ENCODE assay signal across 13 cellular contexts in the genomic region with DNA sequence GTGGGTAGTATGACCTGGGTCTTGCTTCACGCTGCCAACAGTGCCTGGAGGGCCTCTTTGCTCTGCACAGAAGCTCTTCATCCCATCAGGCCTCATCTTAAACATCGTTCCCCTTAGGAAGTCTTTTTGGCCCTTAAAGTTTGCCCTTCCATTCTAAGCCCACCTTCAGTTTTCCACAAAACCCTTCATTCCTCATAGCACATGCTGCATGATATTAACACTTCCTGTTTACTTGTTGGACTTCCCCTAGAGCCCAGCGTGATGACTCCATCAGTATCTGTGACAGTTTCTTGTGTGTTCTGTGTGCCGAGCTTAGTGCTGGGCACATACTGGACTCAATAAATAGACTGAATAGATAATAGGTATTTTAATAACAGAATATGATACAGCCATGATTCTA. TPM values are rescaled to one million over a fixed set of nuclear protein-coding genes. Genes with fewer than 3 reads are reported as not detected.
A peak's percentile ranks its signal among the peaks of the same experiment; 100 is the strongest.
DNase-seq lines count a peak whose midpoint lies in the region; ATAC-seq, FAIRE-seq and TF ChIP-seq lines count a peak whose summit lies in the region.
"Had no signal": no experiment of that assay in that cellular context is flagged by ENCODE, and none has a peak within 500 bp of the region (broad histone marks: within the 10 kb centered on the region; RNA-seq: fewer than 3 reads in every experiment).

No MANE protein-coding gene starts in this region.

- no peak overlapping the region for H2AFZ ChIP-seq in mesenchymal stem cell (ENCODE audit: low read depth, low read length)
- H2AFZ ChIP-seq: parathyroid adenoma had no signal

- no peaks in the 10 kb centered on the region for H3K27me3 Mint-ChIP-seq in CD4-positive, CD25-positive, alpha-beta regulatory T cell
- no peaks in the 10 kb centered on the region for H3K27me3 Mint-ChIP-seq in activated CD4-positive, alpha-beta memory T cell treated with anti-CD3 and anti-CD28 coated beads, Interleukin-2, amount 10 ng/mL, durations not matched to agents 7 days and 5 days

- DNase-seq in CD4-positive, CD25-positive, alpha-beta regulatory T cell: no peak
- DNase-seq in GM12891 (ENCODE audit: insufficient read length, low spot score) (no peak), mesenchymal stem cell (no peak), omental fat pad (ENCODE audit: low spot score) (no peak), HPDE6-E6E7 (ENCODE audit: extremely low spot score) (no peak)
- no peak for DNase-seq in activated CD4-positive, alpha-beta memory T cell treated with anti-CD3 and anti-CD28 coated beads, Interleukin-2, amount 10 ng/mL, durations not matched to agents 7 days and 5 days
- no peak for DNase-seq in activated CD4-positive, CD25-positive, alpha-beta regulatory T cell (lab: John Stamatoyannopoulos, UW)
- DNase-seq: COR-L47, glutamatergic neuron, H7 had no signal

- no peak overlapping the region for H3K4me3 ChIP-seq in CD4-positive, CD25-positive, alpha-beta regulatory T cell (ENCODE audit: low read depth, low read length)
- H3K4me3 ChIP-seq in mesenchymal stem cell (ENCODE audit: insufficient read depth in 1 of 2, low read depth in 1 of 2, low read length in 2 of 2): no peak overlapping the region

- H3K4ac ChIP-seq in mesenchymal stem cell (ENCODE audit: low read depth in 1 of 2, low read length in 2 of 2): peak overlapping the region in 1 of 2 experiments; percentile 58

- H4K91ac ChIP-seq in mesenchymal stem cell (ENCODE audit: low read length): no peak overlapping the region

- CTCF ChIA-PET in activated CD4-positive, alpha-beta memory T cell treated with anti-CD3 and anti-CD28 coated beads, Interleukin-2, amount 10 ng/mL, durations not matched to agents 7 days and 5 days (lab: Charles Lee): interaction anchor here (0.8 to 4.8 kb wide), 3 partner anchors 10 to 92 kb away, joined by 3 to 42 read pairs (median 3); no protein-coding TSS in a partner anchor

- H3K9me3 Mint-ChIP-seq in CD4-positive, CD25-positive, alpha-beta regulatory T cell: no peaks in the 10 kb centered on the region
- no peaks in the 10 kb centered on the region for H3K9me3 Mint-ChIP-seq in activated CD4-positive, alpha-beta memory T cell treated with anti-CD3 and anti-CD28 coated beads, Interleukin-2, amount 10 ng/mL, durations not matched to agents 7 days and 5 days

- no peak overlapping the region for H3K4me2 ChIP-seq in mesenchymal stem cell (ENCODE audit: low read length, poor library complexity, severe bottlenecking)

- no peak overlapping the region for H3K23ac ChIP-seq in mesenchymal stem cell (ENCODE audit: low read length in 2 of 2)

- H2BK15ac ChIP-seq in mesenchymal stem cell (ENCODE audit: low read depth, poor library complexity, severe bottlenecking): no peak overlapping the region

- peaks cover 24% of the 10 kb centered on the region for H3K79me1 ChIP-seq in mesenchymal stem cell (replicated peaks; ENCODE audit: low read length, poor library complexity, severe bottlenecking)

- peak overlapping the region; percentile 89 for H2AK5ac ChIP-seq in mesenchymal stem cell (ENCODE audit: low read length, severe bottlenecking)

- WGBS in mesenchymal stem cell: 73% methylated on average over 3 of the region's 4 CpGs

- H3K9ac ChIP-seq in mesenchymal stem cell (ENCODE audit: low read length): no peak overlapping the region
- H3K9ac ChIP-seq: parathyroid adenoma had no signal

- no peaks in the 10 kb centered on the region for H3K27me3 ChIP-seq in CD4-positive, CD25-positive, alpha-beta regulatory T cell (ENCODE audit: control insufficient read depth, insufficient read depth, low read length)
- H3K27me3 ChIP-seq in mesenchymal stem cell (ENCODE audit: control insufficient read depth in 1 of 2, insufficient read depth in 1 of 2, low read length in 2 of 2): no peaks in the 10 kb centered on the region

- no peak for TF ChIP-seq CTCF in omental fat pad (IDR thresholded peaks at IDR 0.05)

- H3K4me1 ChIP-seq in CD4-positive, CD25-positive, alpha-beta regulatory T cell (ENCODE audit: control insufficient read depth, insufficient read depth, low read length, poor library complexity, severe bottlenecking): peaks cover 38% of the 10 kb centered on the region
- peaks cover 18% of the 10 kb centered on the region for H3K4me1 ChIP-seq in mesenchymal stem cell (ENCODE audit: control insufficient read depth, insufficient read depth, low read depth, low read length)

- POLR2A ChIA-PET in activated CD4-positive, alpha-beta memory T cell treated with anti-CD3 and anti-CD28 coated beads, Interleukin-2, amount 10 ng/mL, durations not matched to agents 7 days and 5 days (lab: Charles Lee): interaction anchor here (1.0 to 1.7 kb wide), 2 partner anchors 8 to 16 kb away, joined by 4 read pairs; no protein-coding TSS in a partner anchor

- no peak overlapping the region for H3K27ac ChIP-seq in CD4-positive, CD25-positive, alpha-beta regulatory T cell (ENCODE audit: insufficient read depth, low read length, poor library complexity, severe bottlenecking)
- no peak overlapping the region for H3K27ac ChIP-seq in mesenchymal stem cell (ENCODE audit: low read length, poor library complexity, severe bottlenecking)
- H3K27ac ChIP-seq: parathyroid adenoma had no signal

- no peak for ATAC-seq in CD4-positive, CD25-positive, alpha-beta regulatory T cell (ENCODE audit: low read depth in 2 of 2)
- no peak for ATAC-seq in omental fat pad (ENCODE audit: low FRiP score)

- peak overlapping the region; percentile 71 for H4K8ac ChIP-seq in mesenchymal stem cell (ENCODE audit: low read length)

- no peak overlapping the region for H2BK120ac ChIP-seq in mesenchymal stem cell (ENCODE audit: low read depth, low read length)

- peaks cover 6% of the 10 kb centered on the region for H3K36me3 ChIP-seq in CD4-positive, CD25-positive, alpha-beta regulatory T cell (ENCODE audit: control insufficient read depth, insufficient read depth, low read length)
- H3K36me3 ChIP-seq in mesenchymal stem cell (ENCODE audit: control insufficient read depth in 1 of 2, insufficient read depth in 2 of 2, low read depth in 1 of 2, low read length in 2 of 2): peaks cover 0 to 4% of the 10 kb centered on the region in 2 experiments

- no peak for FAIRE-seq in GM12891 (lab: Jason Lieb, UNC)

- H3K27ac Mint-ChIP-seq in CD4-positive, CD25-positive, alpha-beta regulatory T cell: peak overlapping the region in 1 of 3 donors; percentile 12
- peak overlapping the region; percentile 7 for H3K27ac Mint-ChIP-seq in activated CD4-positive, alpha-beta memory T cell treated with anti-CD3 and anti-CD28 coated beads, Interleukin-2, amount 10 ng/mL, durations not matched to agents 7 days and 5 days

- H3K36me3 Mint-ChIP-seq in CD4-positive, CD25-positive, alpha-beta regulatory T cell: peaks cover 5% of the 10 kb centered on the region
- H3K36me3 Mint-ChIP-seq in activated CD4-positive, alpha-beta memory T cell treated with anti-CD3 and anti-CD28 coated beads, Interleukin-2, amount 10 ng/mL, durations not matched to agents 7 days and 5 days (ENCODE audit: low read depth): peaks cover 3% of the 10 kb centered on the region

- TF ChIP-seq POLR2A in GM12891 (IDR thresholded peaks at IDR 0.05; ENCODE audit: low read depth, low read length): 0 out of 2 replicates have a peak, but pooled peaks have one; percentile 25

- H2BK5ac ChIP-seq in mesenchymal stem cell (ENCODE audit: low read depth, low read length, poor library complexity, severe bottlenecking): no peak overlapping the region

- H2BK12ac ChIP-seq in mesenchymal stem cell (ENCODE audit: low read length in 2 of 2): no peak overlapping the region

- peak overlapping the region; percentile 55 to 96 (median 90) for H3K4me3 Mint-ChIP-seq in CD4-positive, CD25-positive, alpha-beta regulatory T cell
- H3K4me3 Mint-ChIP-seq in activated CD4-positive, alpha-beta memory T cell treated with anti-CD3 and anti-CD28 coated beads, Interleukin-2, amount 10 ng/mL, durations not matched to agents 7 days and 5 days: peak overlapping the region; percentile 2

- H3K9me3 ChIP-seq in CD4-positive, CD25-positive, alpha-beta regulatory T cell (ENCODE audit: control insufficient read depth in 2 of 2, low read length in 2 of 2): no peaks in the 10 kb centered on the region
- H3K9me3 ChIP-seq in mesenchymal stem cell (ENCODE audit: control insufficient read depth, low read length): no peaks in the 10 kb centered on the region

- H3K14ac ChIP-seq in mesenchymal stem cell (ENCODE audit: low read length in 2 of 2): peak overlapping the region in 1 of 2 experiments; percentile 57

- H3K4me1 Mint-ChIP-seq in CD4-positive, CD25-positive, alpha-beta regulatory T cell: peaks cover 28 to 72% (median 54%) of the 10 kb centered on the region in 4 donors
- peaks cover 63% of the 10 kb centered on the region for H3K4me1 Mint-ChIP-seq in activated CD4-positive, alpha-beta memory T cell treated with anti-CD3 and anti-CD28 coated beads, Interleukin-2, amount 10 ng/mL, durations not matched to agents 7 days and 5 days

- H3K18ac ChIP-seq in mesenchymal stem cell (ENCODE audit: low read depth in 1 of 2, low read length in 2 of 2): peak overlapping the region in 1 of 2 experiments; percentile 80

TF ChIP-seq in GM12891, 5 proteins besides CTCF, POLR2A, EP300 and RAD21 (continues in another document):
- no peak for TF ChIP-seq POU2F2 (IDR thresholded peaks at IDR 0.05; ENCODE audit: low read depth, low read length)
- no peak for TF ChIP-seq POLR2AphosphoS5 (IDR thresholded peaks at IDR 0.05; ENCODE audit: low read depth, low read length)

RNA-seq across cellular contexts. Expression of gene NT5DC1, which starts 2.2 kb away (rescaled TPM):
- total RNA-seq in CD4-positive, CD25-positive, alpha-beta regulatory T cell: 32.4 TPM
- 10 to 100 TPM; 57.9 to 80.2 (median 66.9) TPM for polyA plus RNA-seq in CD4-positive, CD25-positive, alpha-beta regulatory T cell
- polyA plus RNA-seq in GM12891 (2012; ENCODE audit: low read depth, missing spikeins): 68.8 TPM
- total RNA-seq in activated CD4-positive, alpha-beta memory T cell treated with anti-CD3 and anti-CD28 coated beads, Interleukin-2, amount 10 ng/mL, durations not matched to agents 7 days and 5 days: 10 to 100 TPM; 48.3 to 49.4 TPM
- 12.5 TPM for polyA plus RNA-seq in mesenchymal stem cell (2013, experiment 1 of 2)
- polyA plus RNA-seq in mesenchymal stem cell (2013, experiment 2 of 2): 12.2 TPM
- 1 to 10 TPM; 6.1 to 8.7 (median 8.2) TPM for total RNA-seq in omental fat pad

RNA-seq across cellular contexts. Expression of gene COL10A1, which starts 23.1 kb away (rescaled TPM):
- total RNA-seq in CD4-positive, CD25-positive, alpha-beta regulatory T cell: not detected
- polyA plus RNA-seq in CD4-positive, CD25-positive, alpha-beta regulatory T cell: not detected
- polyA plus RNA-seq in GM12891 (2012; ENCODE audit: low read depth, missing spikeins): 0.15 TPM
- total RNA-seq in activated CD4-positive, alpha-beta memory T cell treated with anti-CD3 and anti-CD28 coated beads, Interleukin-2, amount 10 ng/mL, durations not matched to agents 7 days and 5 days: not detected
- polyA plus RNA-seq in mesenchymal stem cell (2013, experiment 1 of 2): 0.01 TPM
- polyA plus RNA-seq in mesenchymal stem cell (2013, experiment 2 of 2): not detected
- total RNA-seq in omental fat pad: not detected
- total RNA-seq: H7; liver; T-helper 2 cell treated with Interferon-gamma antibody and Interleukin-4, amounts not matched to agents 100 ng/mL and 5 ng/mL, for 36 hours had no signal

RNA-seq across cellular contexts. Expression of gene FRK, which starts 42.2 kb away (rescaled TPM):
- total RNA-seq in CD4-positive, CD25-positive, alpha-beta regulatory T cell: not detected
- not detected for polyA plus RNA-seq in CD4-positive, CD25-positive, alpha-beta regulatory T cell
- 0.33 TPM for polyA plus RNA-seq in GM12891 (2012; ENCODE audit: low read depth, missing spikeins)
- total RNA-seq in activated CD4-positive, alpha-beta memory T cell treated with anti-CD3 and anti-CD28 coated beads, Interleukin-2, amount 10 ng/mL, durations not matched to agents 7 days and 5 days: under 1 TPM in 1 of 2 experiments, not detected in 1; 0.03 TPM
- 0.03 TPM for polyA plus RNA-seq in mesenchymal stem cell (2013, experiment 1 of 2)
- polyA plus RNA-seq in mesenchymal stem cell (2013, experiment 2 of 2): 0.04 TPM
- total RNA-seq in omental fat pad: 1 to 10 TPM in 3 of 4 donors, under 1 TPM in 1; 0.24 to 1.9 (median 1.5) TPM
